Comparison of ENCODE assay signal across 12 cellular contexts in genomic region chr1:113684153-113684541, GRCh38.
A peak's percentile ranks its signal among the peaks of the same experiment; 100 is the strongest.
DNase-seq lines count a peak whose midpoint lies in the region; ATAC-seq, FAIRE-seq and TF ChIP-seq lines count a peak whose summit lies in the region.
"Had no signal": no experiment of that assay in that cellular context is flagged by ENCODE, and none has a peak within 500 bp of the region (broad histone marks: within the 10 kb centered on the region; RNA-seq: fewer than 3 reads in every experiment).

No MANE protein-coding gene starts in this region.

- no peak overlapping the region for H3K9ac ChIP-seq in H1 (replicated peaks in 1 of 4; ENCODE audit: extremely low read depth in 1 of 4, low read depth in 3 of 4, low read length in 3 of 4)

- H2BK20ac ChIP-seq in H1 (ENCODE audit: low read length), result 0 out of 2 replicates have a peak overlapping the region, but pooled peaks have one; percentile 61

- H3K27ac ChIP-seq in H1 (ENCODE audit: low read depth, low read length) (no peak overlapping the region), thoracic aorta (peak overlapping the region; percentile 68 to 71), PC-9 (no peak overlapping the region)

- H3K18ac ChIP-seq in H1 (ENCODE audit: extremely low read depth, low read length), result no peak overlapping the region

- no peak for TF ChIP-seq CTCF in H1 (IDR thresholded peaks at IDR 0.05; ENCODE audit: control extremely low read depth in 1 of 3, insufficient read depth in 1 of 3, low read depth in 1 of 3, low read length in 3 of 3)
- no peak for TF ChIP-seq CTCF in thoracic aorta (IDR thresholded peaks at IDR 0.05)
- TF ChIP-seq CTCF in PC-9 (conservative IDR thresholded peaks at IDR 0.05), result no peak

- H3K23me2 ChIP-seq in H1 (ENCODE audit: low read depth, low read length), result no peaks in the 10 kb centered on the region

- no peak overlapping the region for H2BK12ac ChIP-seq in H1 (ENCODE audit: low read depth, low read length)

- H2AFZ ChIP-seq in H1 (ENCODE audit: low read length), result no peak overlapping the region
- H2AFZ ChIP-seq in PC-9, result no peak overlapping the region

- H3K4ac ChIP-seq in H1 (replicated peaks; ENCODE audit: insufficient read length, low read depth, low read length), result no peak overlapping the region

- H3K27me3 ChIP-seq in H1 (replicated peaks in 1 of 4; ENCODE audit: control insufficient read depth in 3 of 4, extremely low read depth in 1 of 4, insufficient read depth in 3 of 4, low read length in 3 of 4) (no peaks in the 10 kb centered on the region), thoracic aorta (replicated peaks; ENCODE audit: insufficient read depth) (no peaks in the 10 kb centered on the region), PC-9 (ENCODE audit: insufficient read depth, low read depth) (no peaks in the 10 kb centered on the region)

- DNase-seq in NCI-H446 treated with DMSO at 0.1 percent for 48 hours (lab: John Stamatoyannopoulos, UW), result peak; percentile 29
- DNase-seq in H1 (ENCODE audit: low read depth in 1 of 2, low spot score in 2 of 2), result no peak
- DNase-seq in left lobe of liver (ENCODE audit: low spot score), result no peak
- no peak for DNase-seq in thoracic aorta (ENCODE audit: low spot score)
- DNase-seq in PC-9, result no peak
- DNase-seq in retina, result no peak
- no peak for DNase-seq in stimulated activated naive B cell treated with anti-CD40 and anti-IgM and Interleukin-4, amounts not matched to agents 10 μg/mL and 1 μg/mL and 100 μg/mL, for 72 hours
- DNase-seq: activated T-cell treated with anti-CD3 and anti-CD28 coated beads for 4 hours, NCI-H748 treated with DMSO at 0.1 percent for 48 hours had no signal

- H3K4me3 Mint-ChIP-seq in stimulated activated naive B cell treated with anti-CD40 and anti-IgM and Interleukin-4, amounts not matched to agents 10 μg/mL and 1 μg/mL and 100 μg/mL, for 72 hours, result no peak overlapping the region
- H3K4me3 Mint-ChIP-seq: T-helper 1 cell treated with Interleukin-12 subunit alpha and Interleukin-12 subunit beta and Interleukin-4 antibody, amounts not matched to agents 30 μg/mL and 1 μg/mL, for 36 hours had no signal

- H3K4me2 ChIP-seq in H1 (ENCODE audit: insufficient read depth in 1 of 2, low read depth in 2 of 2, low read length in 2 of 2) (no peak overlapping the region), PC-9 (no peak overlapping the region)

- H2BK5ac ChIP-seq in H1 (ENCODE audit: low read depth, low read length), result no peak overlapping the region

- no peaks in the 10 kb centered on the region for H3K79me1 ChIP-seq in H1 (ENCODE audit: low read depth, low read length)

- H4K5ac ChIP-seq in H1 (ENCODE audit: insufficient read length, low read depth, low read length), result no peak overlapping the region

- H3K4me1 ChIP-seq in H1 (replicated peaks in 1 of 4; ENCODE audit: control insufficient read depth in 3 of 4, insufficient read depth in 4 of 4, low read length in 3 of 4) (peaks cover 0 to 3% (median 0%) of the 10 kb centered on the region in 4 experiments; a peak in 1 of 7 replicates), thoracic aorta (ENCODE audit: control insufficient read depth in 1 of 2, low read depth in 2 of 2) (peaks cover 7 to 31% of the 10 kb centered on the region in 2 donors), PC-9 (replicated peaks; ENCODE audit: insufficient read depth) (no peaks in the 10 kb centered on the region)

- H3K9me2 ChIP-seq in PC-9 (ENCODE audit: insufficient read depth), result no peaks in the 10 kb centered on the region

- H3K56ac ChIP-seq in H1 (replicated peaks; ENCODE audit: insufficient read length, low read depth, low read length), result no peak overlapping the region

- no peak for TF ChIP-seq RAD21 in H1 (IDR thresholded peaks at IDR 0.05 in 1 of 2, conservative IDR thresholded peaks at IDR 0.05 in 1 of 2; ENCODE audit: low read depth in 2 of 2, low read length in 2 of 2)

- H3K36me3 ChIP-seq in H1 (ENCODE audit: control insufficient read depth in 2 of 4, insufficient read depth in 4 of 4, low read length in 3 of 4) (0 out of 8 replicates have a peak, but pooled peaks cover 0 to 2% (median 0%) of the 10 kb centered on the region in 4 experiments), thoracic aorta (no peaks in the 10 kb centered on the region), PC-9 (ENCODE audit: low read depth) (no peaks in the 10 kb centered on the region)

- H3K23ac ChIP-seq in H1 (ENCODE audit: insufficient read length), result no peak overlapping the region

- CTCF ChIA-PET in H1 (lab: Charles Lee; ENCODE audit: partially characterized antibody), result no interaction called here
- CTCF ChIA-PET in PC-9 (lab: Charles Lee), result interaction anchor here (0.7 kb wide), 1 partner anchor 663 kb away, joined by 5 read pairs; no protein-coding TSS in a partner anchor

- no peaks in the 10 kb centered on the region for H3K4me1 Mint-ChIP-seq in stimulated activated naive B cell treated with anti-CD40 and anti-IgM and Interleukin-4, amounts not matched to agents 10 μg/mL and 1 μg/mL and 100 μg/mL, for 72 hours

- intact Hi-C loops in PC-9 (cut with micrococcal nuclease; ENCODE audit: unreplicated experiment), result no loop called here

- no peak for TF ChIP-seq POLR2A in H1 (IDR thresholded peaks at IDR 0.05; ENCODE audit: control extremely low read depth in 1 of 2, low read depth in 2 of 2, low read length in 2 of 2)

- peak; percentile 39 for ATAC-seq in left lobe of liver
- ATAC-seq in thoracic aorta (ENCODE audit: insufficient number of reproducible peaks, low FRiP score, low read depth), result no peak
- ATAC-seq in HG03196 (IDR thresholded peaks at IDR 0.05; ENCODE audit: unreplicated experiment), result no peak
- no peak for ATAC-seq in stimulated activated naive B cell treated with anti-CD40 and anti-IgM and Interleukin-4, amounts not matched to agents 10 μg/mL and 1 μg/mL and 100 μg/mL, for 72 hours (replicated peaks)

- peaks cover 4 to 6% of the 10 kb centered on the region in 2 donors for H3K36me3 Mint-ChIP-seq in stimulated activated naive B cell treated with anti-CD40 and anti-IgM and Interleukin-4, amounts not matched to agents 10 μg/mL and 1 μg/mL and 100 μg/mL, for 72 hours

- H3K4me3 ChIP-seq in H1 (ENCODE audit: extremely low read depth in 1 of 4, insufficient read depth in 2 of 4, low read depth in 3 of 4, low read length in 4 of 4) (no peak overlapping the region), thoracic aorta (no peak overlapping the region), PC-9 (no peak overlapping the region)

- BruUV-seq in PC-9 (replicated peaks; lab: Mats Ljungman, UMichigan), result no TSS peak

- no peak overlapping the region for H4K91ac ChIP-seq in H1 (replicated peaks; ENCODE audit: insufficient read length, low read length)

- no peak overlapping the region for H2BK15ac ChIP-seq in H1 (ENCODE audit: low read length)

- no peak for TF ChIP-seq EP300 in H1 (IDR thresholded peaks at IDR 0.05; ENCODE audit: borderline replicate concordance in 1 of 2, low read depth in 2 of 2, low read length in 2 of 2)

- no peak overlapping the region for H3K27ac Mint-ChIP-seq in stimulated activated naive B cell treated with anti-CD40 and anti-IgM and Interleukin-4, amounts not matched to agents 10 μg/mL and 1 μg/mL and 100 μg/mL, for 72 hours
- H3K27ac Mint-ChIP-seq: T-helper 1 cell treated with Interleukin-12 subunit alpha and Interleukin-12 subunit beta and Interleukin-4 antibody, amounts not matched to agents 30 μg/mL and 1 μg/mL, for 36 hours had no signal

- no peaks in the 10 kb centered on the region; a peak in 1 of 4 replicates for H3K9me3 ChIP-seq in H1 (ENCODE audit: insufficient read depth in 2 of 2, low read depth in 1 of 2, low read length in 1 of 2)
- H3K9me3 ChIP-seq in thoracic aorta, result no peaks in the 10 kb centered on the region
- H3K9me3 ChIP-seq in PC-9 (ENCODE audit: insufficient read depth, low read depth), result no peaks in the 10 kb centered on the region

- no peak overlapping the region for H2BK120ac ChIP-seq in H1 (replicated peaks; ENCODE audit: low read depth, low read length)

- H3K14ac ChIP-seq in H1 (ENCODE audit: insufficient read length), result no peak overlapping the region

- no peaks in the 10 kb centered on the region for H3K27me3 Mint-ChIP-seq in stimulated activated naive B cell treated with anti-CD40 and anti-IgM and Interleukin-4, amounts not matched to agents 10 μg/mL and 1 μg/mL and 100 μg/mL, for 72 hours

- FAIRE-seq in H1 (lab: Jason Lieb, UNC), result no peak
- FAIRE-seq: H54 had no signal

- no peak overlapping the region for H2AK5ac ChIP-seq in H1 (ENCODE audit: low read depth, low read length)

- H4K20me1 ChIP-seq in H1 (replicated peaks in 1 of 2; ENCODE audit: control insufficient read depth in 1 of 2, insufficient read depth in 2 of 2, low read length in 2 of 2) (no peaks in the 10 kb centered on the region), PC-9 (ENCODE audit: insufficient read depth) (no peaks in the 10 kb centered on the region)

- 92% methylated on average over 6 of the region's 6 CpGs; no CpG with 5 or more reads in 1 of the 2 experiments for WGBS in H1 (ENCODE audit: extremely low coverage in 1 of 2, insufficient coverage in 1 of 2, insufficient read length in 1 of 2, insufficient replicate concordance in 2 of 2, low coverage in 1 of 2, low lambda C conversion rate in 2 of 2, missing lambda C conversion rate in 1 of 2), 2 experiments

- no peaks in the 10 kb centered on the region for H3K9me3 Mint-ChIP-seq in stimulated activated naive B cell treated with anti-CD40 and anti-IgM and Interleukin-4, amounts not matched to agents 10 μg/mL and 1 μg/mL and 100 μg/mL, for 72 hours
- H3K9me3 Mint-ChIP-seq: T-helper 1 cell treated with Interleukin-12 subunit alpha and Interleukin-12 subunit beta and Interleukin-4 antibody, amounts not matched to agents 30 μg/mL and 1 μg/mL, for 36 hours had no signal

- H3K79me2 ChIP-seq in H1 (ENCODE audit: control insufficient read depth in 1 of 2, insufficient read depth in 2 of 2, low read length in 2 of 2), result no peaks in the 10 kb centered on the region
- H3K79me2 ChIP-seq in PC-9 (ENCODE audit: low read depth), result no peaks in the 10 kb centered on the region

- POLR2A ChIA-PET in H1 (lab: Charles Lee; ENCODE audit: partially characterized antibody) (interaction anchor here (0.7 kb wide), 1 partner anchor 76 kb away, joined by 4 read pairs; no protein-coding TSS in a partner anchor), PC-9 (lab: Charles Lee; ENCODE audit: unreplicated experiment) (interaction anchor here (0.6 kb wide), 1 partner anchor 434 kb away, joined by 5 read pairs; no protein-coding TSS in a partner anchor)

- no peaks in the 10 kb centered on the region for H3F3A ChIP-seq in PC-9 (ENCODE audit: insufficient read depth, low read depth)

- H4K8ac ChIP-seq in H1 (ENCODE audit: extremely low read depth, insufficient read depth, low read length), result no peak overlapping the region

TF ChIP-seq in H1, 55 proteins besides CTCF, POLR2A, EP300 and RAD21:
- no peak for TF ChIP-seq EZH2 (IDR thresholded peaks at IDR 0.05; ENCODE audit: low read depth, low read length, severe bottlenecking)

Comparison
In these comparisons a context has a peak if more than half of its experiments do, and no peak if none do; other contexts are left out.
1. H3K27ac ChIP-seq: peak in thoracic aorta (2 of 2); none in H1 (single experiment) and PC-9 (single experiment).